Comparison of ENCODE assay signal across 1 cellular context in the genomic region with DNA sequence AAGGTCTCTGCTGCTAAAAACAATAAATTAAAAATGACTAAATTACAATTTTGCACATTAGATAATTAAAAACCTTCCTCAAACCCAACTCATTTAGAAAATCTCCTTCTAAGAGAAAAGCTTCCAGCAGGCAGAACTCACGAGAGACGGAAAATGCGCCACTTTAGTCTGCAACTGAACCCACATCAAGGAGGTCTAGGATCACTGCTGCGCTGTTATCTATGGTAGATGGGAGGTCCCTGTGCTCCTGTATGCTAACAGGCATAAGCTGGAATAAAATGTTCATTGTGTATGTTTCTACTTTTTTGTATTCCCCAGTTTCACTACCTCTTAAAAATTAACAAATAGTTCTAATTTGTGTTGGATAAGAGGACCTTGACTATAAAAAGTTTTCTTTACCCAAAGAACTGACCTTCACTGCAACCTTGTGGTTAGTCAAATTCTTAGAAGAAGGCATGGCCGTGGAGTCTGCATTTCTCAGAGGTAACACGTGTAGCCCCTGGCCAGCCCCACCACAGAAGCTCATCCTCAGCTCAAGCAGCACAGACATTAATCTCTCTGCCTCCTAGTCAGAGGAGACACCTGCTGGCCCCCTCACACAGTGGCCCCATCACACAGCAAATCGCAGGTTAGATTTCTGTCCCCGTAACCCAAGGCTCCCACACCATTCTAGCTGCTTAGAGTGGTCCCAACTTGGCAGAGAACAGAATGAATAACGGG.
TF ChIP-seq lines count a peak whose summit lies in the region.

No MANE protein-coding gene starts in this region.

TF ChIP-seq in WTC11, 78 proteins besides CTCF, POLR2A, EP300 and RAD21:
- TF ChIP-seq JAZF1 (CRISPR knock-in tag; IDR thresholded peaks at IDR 0.05) (no peak), FOXP1 (CRISPR knock-in tag; IDR thresholded peaks at IDR 0.05; ENCODE audit: borderline replicate concordance) (no peak), MLX (CRISPR knock-in tag; IDR thresholded peaks at IDR 0.05) (no peak), IRF2 (CRISPR knock-in tag; IDR thresholded peaks at IDR 0.05; ENCODE audit: borderline replicate concordance, low read depth) (no peak), JUN (CRISPR knock-in tag; IDR thresholded peaks at IDR 0.05) (no peak), USF1 (CRISPR knock-in tag; IDR thresholded peaks at IDR 0.05) (no peak)
TF ChIP-seq in WTC11: peak in this region for 0.
